Comparison of ENCODE assay signal across 22 cellular contexts in genomic region chr14:49928010-49928409, GRCh38. TPM values are rescaled to one million over a fixed set of nuclear protein-coding genes. Genes with fewer than 3 reads are reported as not detected.
A peak's percentile ranks its signal among the peaks of the same experiment; 100 is the strongest.
DNase-seq lines count a peak whose midpoint lies in the region; ATAC-seq, FAIRE-seq and TF ChIP-seq lines count a peak whose summit lies in the region.
"Had no signal": no experiment of that assay in that cellular context is flagged by ENCODE, and none has a peak within 500 bp of the region (broad histone marks: within the 10 kb centered on the region; RNA-seq: fewer than 3 reads in every experiment).

No MANE protein-coding gene starts in this region.

- no peak overlapping the region for H3K27ac ChIP-seq in DOHH2 (ENCODE audit: low read depth, low read length)
- H3K27ac ChIP-seq in OCI-LY7 (ENCODE audit: low read depth, low read length, poor library complexity, severe bottlenecking), result no peak overlapping the region
- H3K27ac ChIP-seq: BLaER1 treated with 17β-estradiol and CSF1 and Interleukin-3, amounts not matched to agents 10 nM and 100 nM; GM23248 had no signal

- CTCF ChIA-PET in OCI-LY7 (lab: Charles Lee; ENCODE audit: unreplicated experiment), result no interaction called here

- H3K36me3 ChIP-seq in DOHH2 (ENCODE audit: control insufficient read depth, low read length) (no peaks in the 10 kb centered on the region), OCI-LY7 (ENCODE audit: insufficient read depth, low read length) (no peaks in the 10 kb centered on the region), bronchial epithelial cell (ENCODE audit: control insufficient read depth, insufficient read depth, low read length) (no peaks in the 10 kb centered on the region)
- H3K36me3 ChIP-seq: BLaER1 treated with 17β-estradiol and CSF1 and Interleukin-3, amounts not matched to agents 10 nM and 100 nM; HAP-1 had no signal

- peaks cover 19% of the 10 kb centered on the region for H3F3A ChIP-seq in DOHH2 (ENCODE audit: control insufficient read depth, insufficient read depth)

- no peak for ATAC-seq in GM21737 (IDR thresholded peaks at IDR 0.05; ENCODE audit: unreplicated experiment)
- no peak for ATAC-seq in HG03108 (IDR thresholded peaks at IDR 0.05; ENCODE audit: unreplicated experiment)
- no peak for ATAC-seq in GM18867 (IDR thresholded peaks at IDR 0.05; ENCODE audit: unreplicated experiment)
- ATAC-seq: GM12878 had no signal

- H3K4me1 ChIP-seq in DOHH2 (ENCODE audit: control insufficient read depth, low read length), result peaks cover 88% of the 10 kb centered on the region
- peaks cover 58% of the 10 kb centered on the region for H3K4me1 ChIP-seq in OCI-LY7 (ENCODE audit: insufficient read depth, low read length, poor library complexity, severe bottlenecking)

- H3K4me2 ChIP-seq in DOHH2 (ENCODE audit: low read length) (0 out of 2 replicates have a peak overlapping the region, but pooled peaks have one; percentile 8), OCI-LY7 (ENCODE audit: low read length) (no peak overlapping the region)
- H3K4me2 ChIP-seq: BLaER1 treated with 17β-estradiol and CSF1 and Interleukin-3, amounts not matched to agents 10 nM and 100 nM had no signal

- TF ChIP-seq CTCF in DOHH2 (IDR thresholded peaks at IDR 0.05; ENCODE audit: low read depth, low read length, poor library complexity, severe bottlenecking), result no peak
- no peak for TF ChIP-seq CTCF in OCI-LY7 (conservative IDR thresholded peaks at IDR 0.05; ENCODE audit: low read length)
- no peak for TF ChIP-seq CTCF in bronchial epithelial cell (IDR thresholded peaks at IDR 0.05; ENCODE audit: insufficient read depth, low read length, severe bottlenecking)
- no peak for TF ChIP-seq CTCF in osteocyte (IDR thresholded peaks at IDR 0.05)

- H3K27me3 ChIP-seq in DOHH2 (ENCODE audit: control insufficient read depth, low read length), result no peaks in the 10 kb centered on the region
- no peaks in the 10 kb centered on the region for H3K27me3 ChIP-seq in bronchial epithelial cell (ENCODE audit: control insufficient read depth, insufficient read depth, low read length)
- H3K27me3 ChIP-seq: BLaER1 treated with 17β-estradiol and CSF1 and Interleukin-3, amounts not matched to agents 10 nM and 100 nM had no signal

- H3K9me2 ChIP-seq in DOHH2 (replicated peaks; ENCODE audit: control insufficient read depth, low read length) (no peaks in the 10 kb centered on the region), OCI-LY7 (ENCODE audit: insufficient read depth, low read length) (no peaks in the 10 kb centered on the region)

- peaks cover 29% of the 10 kb centered on the region for H3K4me1 Mint-ChIP-seq in osteocyte (ENCODE audit: unreplicated experiment)

- H3K4me3 ChIP-seq in DOHH2 (ENCODE audit: low read length), result no peak overlapping the region
- no peak overlapping the region for H3K4me3 ChIP-seq in OCI-LY7 (ENCODE audit: low read depth, low read length, poor library complexity, severe bottlenecking)
- no peak overlapping the region for H3K4me3 ChIP-seq in bronchial epithelial cell (ENCODE audit: low read depth, low read length)
- H3K4me3 ChIP-seq: BLaER1 treated with 17β-estradiol and CSF1 and Interleukin-3, amounts not matched to agents 10 nM and 100 nM; GM12878; GM23248; HAP-1 had no signal

- POLR2A ChIA-PET in OCI-LY7 (lab: Charles Lee), result interaction anchor here (3.0 kb wide), 1 partner anchor 12 kb away, joined by 15 read pairs; no protein-coding TSS in a partner anchor

- H3K27ac Mint-ChIP-seq in osteocyte (ENCODE audit: unreplicated experiment), result peak overlapping the region; percentile 2
- H3K27ac Mint-ChIP-seq: CD4-positive, CD25-positive, alpha-beta regulatory T cell; CD8-positive, alpha-beta memory T cell had no signal

- H3K9me3 ChIP-seq in DOHH2 (ENCODE audit: control insufficient read depth, insufficient read depth, low read length), result no peaks in the 10 kb centered on the region
- no peaks in the 10 kb centered on the region for H3K9me3 ChIP-seq in OCI-LY7 (ENCODE audit: low read length)
- H3K9me3 ChIP-seq: BLaER1 treated with 17β-estradiol and CSF1 and Interleukin-3, amounts not matched to agents 10 nM and 100 nM; HAP-1 had no signal

- no peaks in the 10 kb centered on the region for H3K36me3 Mint-ChIP-seq in osteocyte (ENCODE audit: unreplicated experiment)
- H3K36me3 Mint-ChIP-seq: CD4-positive, CD25-positive, alpha-beta regulatory T cell; CD8-positive, alpha-beta memory T cell had no signal

- no peaks in the 10 kb centered on the region for H3K9me3 Mint-ChIP-seq in osteocyte (ENCODE audit: unreplicated experiment)
- H3K9me3 Mint-ChIP-seq: CD8-positive, alpha-beta memory T cell; IgD-negative memory B cell had no signal

- DNase-seq in OCI-LY7 (ENCODE audit: low spot score), result no peak
- DNase-seq in bronchial epithelial cell (ENCODE audit: low read depth), result peak; percentile 31
- DNase-seq in osteocyte (ENCODE audit: extremely low spot score, unreplicated experiment), result no peak
- no peak for DNase-seq in NK-92 (lab: John Stamatoyannopoulos, UW; ENCODE audit: unreplicated experiment)
- DNase-seq: 8988T; CD4-positive, CD25-positive, alpha-beta regulatory T cell; CD8-positive, alpha-beta memory T cell; COR-L47; DMS79; EL; GM23248; KBM-7 had no signal

- H2AFZ ChIP-seq in OCI-LY7 (ENCODE audit: low read length), result peak overlapping the region; percentile 30; the same call in 1 of the 2 replicates
- H2AFZ ChIP-seq: GM23248 had no signal

- no peak overlapping the region for H3K4me3 Mint-ChIP-seq in osteocyte (ENCODE audit: unreplicated experiment)
- H3K4me3 Mint-ChIP-seq: CD4-positive, CD25-positive, alpha-beta regulatory T cell; CD8-positive, alpha-beta memory T cell had no signal

- no peaks in the 10 kb centered on the region for H3K27me3 Mint-ChIP-seq in osteocyte (ENCODE audit: unreplicated experiment)
- H3K27me3 Mint-ChIP-seq: CD4-positive, CD25-positive, alpha-beta regulatory T cell; CD8-positive, alpha-beta memory T cell; IgD-negative memory B cell had no signal

- intact Hi-C loops in OCI-LY7 (cut with micrococcal nuclease; ENCODE audit: unreplicated experiment), result no loop called here

- no peak for FAIRE-seq in bronchial epithelial cell (lab: Jason Lieb, UNC)
- FAIRE-seq: GM12878, GM19239, HTR-8/SVneo had no signal

- H4K20me1 ChIP-seq in DOHH2 (ENCODE audit: control insufficient read depth, insufficient read depth, low read depth, low read length) (no peaks in the 10 kb centered on the region), OCI-LY7 (ENCODE audit: insufficient read depth, low read length) (no peaks in the 10 kb centered on the region)
- H4K20me1 ChIP-seq: BLaER1 treated with 17β-estradiol and CSF1 and Interleukin-3, amounts not matched to agents 10 nM and 100 nM had no signal

- H3K79me2 ChIP-seq in DOHH2 (ENCODE audit: control insufficient read depth, low read length) (no peaks in the 10 kb centered on the region), OCI-LY7 (ENCODE audit: insufficient read depth, low read depth, low read length) (no peaks in the 10 kb centered on the region)

- BruUV-seq in OCI-LY7 (replicated peaks; lab: Mats Ljungman, UMichigan), result no TSS peak

RNA-seq across cellular contexts. Expression of gene ARF6, which starts 35.1 kb away (rescaled TPM):
- total RNA-seq in OCI-LY7 (2014; rRNA removed; shearing (Covaris generic)), result 47.6 and 51.0 TPM in 2 replicates
- total RNA-seq in OCI-LY7 (2022) (69.1 and 73.0 TPM in 2 replicates), bronchial epithelial cell (83.2 and 90.0 TPM in 2 replicates), osteocyte (53.4 and 55.2 TPM in 2 replicates)
